ENCODE assay signal across 1 cellular context in genomic region chr15:63970723-63971426, GRCh38.
TF ChIP-seq lines count a peak whose summit lies in the region.

No MANE protein-coding gene starts in this region.

TF ChIP-seq in GM12878, 131 proteins besides CTCF, POLR2A, EP300 and RAD21 (continued from another document):
- peak; percentile 31 for TF ChIP-seq MEF2B (IDR thresholded peaks at IDR 0.05; ENCODE audit: partially characterized antibody, poor library complexity, severe bottlenecking)
- 0 out of 2 replicates have a peak, but pooled peaks have one; percentile 21 for TF ChIP-seq GABPA (IDR thresholded peaks at IDR 0.05; ENCODE audit: low read depth)
- TF ChIP-seq, protein P1, sequence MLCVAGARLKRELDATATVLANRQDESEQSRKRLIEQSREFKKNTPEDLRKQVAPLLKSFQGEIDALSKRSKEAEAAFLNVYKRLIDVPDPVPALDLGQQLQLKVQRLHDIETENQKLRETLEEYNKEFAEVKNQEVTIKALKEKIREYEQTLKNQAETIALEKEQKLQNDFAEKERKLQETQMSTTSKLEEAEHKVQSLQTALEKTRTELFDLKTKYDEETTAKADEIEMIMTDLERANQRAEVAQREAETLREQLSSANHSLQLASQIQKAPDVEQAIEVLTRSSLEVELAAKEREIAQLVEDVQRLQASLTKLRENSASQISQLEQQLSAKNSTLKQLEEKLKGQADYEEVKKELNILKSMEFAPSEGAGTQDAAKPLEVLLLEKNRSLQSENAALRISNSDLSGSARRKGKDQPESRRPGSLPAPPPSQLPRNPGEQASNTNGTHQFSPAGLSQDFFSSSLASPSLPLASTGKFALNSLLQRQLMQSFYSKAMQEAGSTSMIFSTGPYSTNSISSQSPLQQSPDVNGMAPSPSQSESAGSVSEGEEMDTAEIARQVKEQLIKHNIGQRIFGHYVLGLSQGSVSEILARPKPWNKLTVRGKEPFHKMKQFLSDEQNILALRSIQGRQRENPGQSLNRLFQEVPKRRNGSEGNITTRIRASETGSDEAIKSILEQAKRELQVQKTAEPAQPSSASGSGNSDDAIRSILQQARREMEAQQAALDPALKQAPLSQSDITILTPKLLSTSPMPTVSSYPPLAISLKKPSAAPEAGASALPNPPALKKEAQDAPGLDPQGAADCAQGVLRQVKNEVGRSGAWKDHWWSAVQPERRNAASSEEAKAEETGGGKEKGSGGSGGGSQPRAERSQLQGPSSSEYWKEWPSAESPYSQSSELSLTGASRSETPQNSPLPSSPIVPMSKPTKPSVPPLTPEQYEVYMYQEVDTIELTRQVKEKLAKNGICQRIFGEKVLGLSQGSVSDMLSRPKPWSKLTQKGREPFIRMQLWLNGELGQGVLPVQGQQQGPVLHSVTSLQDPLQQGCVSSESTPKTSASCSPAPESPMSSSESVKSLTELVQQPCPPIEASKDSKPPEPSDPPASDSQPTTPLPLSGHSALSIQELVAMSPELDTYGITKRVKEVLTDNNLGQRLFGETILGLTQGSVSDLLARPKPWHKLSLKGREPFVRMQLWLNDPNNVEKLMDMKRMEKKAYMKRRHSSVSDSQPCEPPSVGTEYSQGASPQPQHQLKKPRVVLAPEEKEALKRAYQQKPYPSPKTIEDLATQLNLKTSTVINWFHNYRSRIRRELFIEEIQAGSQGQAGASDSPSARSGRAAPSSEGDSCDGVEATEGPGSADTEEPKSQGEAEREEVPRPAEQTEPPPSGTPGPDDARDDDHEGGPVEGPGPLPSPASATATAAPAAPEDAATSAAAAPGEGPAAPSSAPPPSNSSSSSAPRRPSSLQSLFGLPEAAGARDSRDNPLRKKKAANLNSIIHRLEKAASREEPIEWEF (IDR thresholded peaks at IDR 0.05; ENCODE audit: insufficient replicate concordance, low read depth, low read length), result peak; percentile 20
- TF ChIP-seq E2F4 (IDR thresholded peaks at IDR 0.05; ENCODE audit: low read depth, low read length), result no peak
- TF ChIP-seq CBX5 (IDR thresholded peaks at IDR 0.05; ENCODE audit: low read depth), result 0 out of 2 replicates have a peak, but pooled peaks have one; percentile 11
- no peak for TF ChIP-seq YY1 (IDR thresholded peaks at IDR 0.05; ENCODE audit: low read depth, low read length)
- no peak for TF ChIP-seq RAD51 (IDR thresholded peaks at IDR 0.05)
- no peak for TF ChIP-seq POLR2AphosphoS2 (IDR thresholded peaks at IDR 0.05; ENCODE audit: low read depth, low read length)
- TF ChIP-seq, protein P2, sequence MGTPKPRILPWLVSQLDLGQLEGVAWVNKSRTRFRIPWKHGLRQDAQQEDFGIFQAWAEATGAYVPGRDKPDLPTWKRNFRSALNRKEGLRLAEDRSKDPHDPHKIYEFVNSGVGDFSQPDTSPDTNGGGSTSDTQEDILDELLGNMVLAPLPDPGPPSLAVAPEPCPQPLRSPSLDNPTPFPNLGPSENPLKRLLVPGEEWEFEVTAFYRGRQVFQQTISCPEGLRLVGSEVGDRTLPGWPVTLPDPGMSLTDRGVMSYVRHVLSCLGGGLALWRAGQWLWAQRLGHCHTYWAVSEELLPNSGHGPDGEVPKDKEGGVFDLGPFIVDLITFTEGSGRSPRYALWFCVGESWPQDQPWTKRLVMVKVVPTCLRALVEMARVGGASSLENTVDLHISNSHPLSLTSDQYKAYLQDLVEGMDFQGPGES (IDR thresholded peaks at IDR 0.05), result no peak
- peak in 1 of 2 experiments; percentile 36; a peak in 1 of 3 replicates for TF ChIP-seq EGR1 (IDR thresholded peaks at IDR 0.05; ENCODE audit: borderline replicate concordance in 1 of 2, low read depth in 2 of 2, low read length in 2 of 2)
- TF ChIP-seq RUNX3 (IDR thresholded peaks at IDR 0.05; ENCODE audit: low read length), result peak; percentile 99
- TF ChIP-seq ATF7 (IDR thresholded peaks at IDR 0.05; ENCODE audit: low read depth), result peak; percentile 54; the same call in 1 of the 2 replicates
- peak; percentile 72 for TF ChIP-seq MEF2A (IDR thresholded peaks at IDR 0.05; ENCODE audit: insufficient read depth, low read depth, low read length)
- TF ChIP-seq SPI1 (IDR thresholded peaks at IDR 0.05; ENCODE audit: borderline replicate concordance, insufficient read depth, low read depth, low read length), result peak; percentile 94
- peak; percentile 79; the same call in 1 of the 2 replicates for TF ChIP-seq CBFB (IDR thresholded peaks at IDR 0.05; ENCODE audit: low read depth)
- TF ChIP-seq SREBF2 (IDR thresholded peaks at IDR 0.05; ENCODE audit: low read length), result no peak
- peak; percentile 61; the same call in 1 of the 2 replicates for TF ChIP-seq FOXM1 (IDR thresholded peaks at IDR 0.05; ENCODE audit: low read depth, low read length)
- TF ChIP-seq SMAD5 (IDR thresholded peaks at IDR 0.05; ENCODE audit: low read depth), result no peak
- TF ChIP-seq SUPT20H (IDR thresholded peaks at IDR 0.05; ENCODE audit: borderline replicate concordance, control insufficient read depth, low read depth, low read length), result no peak
- peak; percentile 81 to 88 for TF ChIP-seq IKZF2 (IDR thresholded peaks at IDR 0.05)
- TF ChIP-seq SMAD1 (IDR thresholded peaks at IDR 0.05; ENCODE audit: low read depth, partially characterized antibody), result no peak
- 0 out of 2 replicates have a peak, but pooled peaks have one; percentile 84 for TF ChIP-seq CHD4 (IDR thresholded peaks at IDR 0.05)
- TF ChIP-seq BMI1 (IDR thresholded peaks at IDR 0.05; ENCODE audit: borderline replicate concordance), result peak; percentile 10; the same call in 1 of the 2 replicates
- peak; percentile 78 for TF ChIP-seq BCL11A (IDR thresholded peaks at IDR 0.05; ENCODE audit: low read depth, low read length)
- TF ChIP-seq ASH2L (IDR thresholded peaks at IDR 0.05; ENCODE audit: borderline replicate concordance, low read depth), result peak; percentile 82; the same call in 1 of the 2 replicates
- no peak; the same call in 1 of the 2 replicates for TF ChIP-seq SMARCA5 (IDR thresholded peaks at IDR 0.05)
- TF ChIP-seq, protein P3, sequence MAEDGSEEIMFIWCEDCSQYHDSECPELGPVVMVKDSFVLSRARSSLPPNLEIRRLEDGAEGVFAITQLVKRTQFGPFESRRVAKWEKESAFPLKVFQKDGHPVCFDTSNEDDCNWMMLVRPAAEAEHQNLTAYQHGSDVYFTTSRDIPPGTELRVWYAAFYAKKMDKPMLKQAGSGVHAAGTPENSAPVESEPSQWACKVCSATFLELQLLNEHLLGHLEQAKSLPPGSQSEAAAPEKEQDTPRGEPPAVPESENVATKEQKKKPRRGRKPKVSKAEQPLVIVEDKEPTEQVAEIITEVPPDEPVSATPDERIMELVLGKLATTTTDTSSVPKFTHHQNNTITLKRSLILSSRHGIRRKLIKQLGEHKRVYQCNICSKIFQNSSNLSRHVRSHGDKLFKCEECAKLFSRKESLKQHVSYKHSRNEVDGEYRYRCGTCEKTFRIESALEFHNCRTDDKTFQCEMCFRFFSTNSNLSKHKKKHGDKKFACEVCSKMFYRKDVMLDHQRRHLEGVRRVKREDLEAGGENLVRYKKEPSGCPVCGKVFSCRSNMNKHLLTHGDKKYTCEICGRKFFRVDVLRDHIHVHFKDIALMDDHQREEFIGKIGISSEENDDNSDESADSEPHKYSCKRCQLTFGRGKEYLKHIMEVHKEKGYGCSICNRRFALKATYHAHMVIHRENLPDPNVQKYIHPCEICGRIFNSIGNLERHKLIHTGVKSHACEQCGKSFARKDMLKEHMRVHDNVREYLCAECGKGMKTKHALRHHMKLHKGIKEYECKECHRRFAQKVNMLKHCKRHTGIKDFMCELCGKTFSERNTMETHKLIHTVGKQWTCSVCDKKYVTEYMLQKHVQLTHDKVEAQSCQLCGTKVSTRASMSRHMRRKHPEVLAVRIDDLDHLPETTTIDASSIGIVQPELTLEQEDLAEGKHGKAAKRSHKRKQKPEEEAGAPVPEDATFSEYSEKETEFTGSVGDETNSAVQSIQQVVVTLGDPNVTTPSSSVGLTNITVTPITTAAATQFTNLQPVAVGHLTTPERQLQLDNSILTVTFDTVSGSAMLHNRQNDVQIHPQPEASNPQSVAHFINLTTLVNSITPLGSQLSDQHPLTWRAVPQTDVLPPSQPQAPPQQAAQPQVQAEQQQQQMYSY (CRISPR knock-in tag; IDR thresholded peaks at IDR 0.05), result no peak
- TF ChIP-seq GATAD2B (conservative IDR thresholded peaks at IDR 0.05; ENCODE audit: low read depth), result 0 out of 2 replicates have a peak, but pooled peaks have one; percentile 15
- TF ChIP-seq MTA2 (IDR thresholded peaks at IDR 0.05; ENCODE audit: low read depth), result peak; percentile 84
- TF ChIP-seq PML (IDR thresholded peaks at IDR 0.05; ENCODE audit: low read length), result no peak; the same call in 1 of the 2 replicates
- TF ChIP-seq, protein P4, sequence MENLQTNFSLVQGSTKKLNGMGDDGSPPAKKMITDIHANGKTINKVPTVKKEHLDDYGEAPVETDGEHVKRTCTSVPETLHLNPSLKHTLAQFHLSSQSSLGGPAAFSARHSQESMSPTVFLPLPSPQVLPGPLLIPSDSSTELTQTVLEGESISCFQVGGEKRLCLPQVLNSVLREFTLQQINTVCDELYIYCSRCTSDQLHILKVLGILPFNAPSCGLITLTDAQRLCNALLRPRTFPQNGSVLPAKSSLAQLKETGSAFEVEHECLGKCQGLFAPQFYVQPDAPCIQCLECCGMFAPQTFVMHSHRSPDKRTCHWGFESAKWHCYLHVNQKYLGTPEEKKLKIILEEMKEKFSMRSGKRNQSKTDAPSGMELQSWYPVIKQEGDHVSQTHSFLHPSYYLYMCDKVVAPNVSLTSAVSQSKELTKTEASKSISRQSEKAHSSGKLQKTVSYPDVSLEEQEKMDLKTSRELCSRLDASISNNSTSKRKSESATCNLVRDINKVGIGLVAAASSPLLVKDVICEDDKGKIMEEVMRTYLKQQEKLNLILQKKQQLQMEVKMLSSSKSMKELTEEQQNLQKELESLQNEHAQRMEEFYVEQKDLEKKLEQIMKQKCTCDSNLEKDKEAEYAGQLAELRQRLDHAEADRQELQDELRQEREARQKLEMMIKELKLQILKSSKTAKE (IDR thresholded peaks at IDR 0.05; ENCODE audit: low read depth, poor library complexity, severe bottlenecking), result peak; percentile 57
- TF ChIP-seq IRF5 (IDR thresholded peaks at IDR 0.05; ENCODE audit: borderline replicate concordance), result no peak
- TF ChIP-seq KAT2A (conservative IDR thresholded peaks at IDR 0.05; ENCODE audit: control insufficient read depth, low read depth, low read length), result no peak
